Comparison of ENCODE assay signal across 1 cellular context in genomic region chr20:50731930-50732690, GRCh38.
TF ChIP-seq lines count a peak whose summit lies in the region.

No MANE protein-coding gene starts in this region.

TF ChIP-seq in HepG2, 621 proteins besides CTCF, POLR2A, EP300 and RAD21 (continued from another document and continues in another):
- TF ChIP-seq PBX2 (CRISPR knock-in tag; IDR thresholded peaks at IDR 0.05) (no peak), SOX13 (IDR thresholded peaks at IDR 0.05) (no peak), SOX13 (CRISPR knock-in tag; conservative IDR thresholded peaks at IDR 0.05 in 1 of 2, IDR thresholded peaks at IDR 0.05 in 1 of 2) (peak in 1 of 2 experiments; percentile 83; a peak in 1 of 4 replicates), ZNF274 (CRISPR knock-in tag; IDR thresholded peaks at IDR 0.05) (no peak), SMYD3 (CRISPR knock-in tag; IDR thresholded peaks at IDR 0.05) (no peak), RNF219 (CRISPR knock-in tag; IDR thresholded peaks at IDR 0.05) (no peak; the same call in 1 of the 2 replicates), HHEX (CRISPR knock-in tag; IDR thresholded peaks at IDR 0.05) (no peak), ZNF891 (CRISPR knock-in tag; IDR thresholded peaks at IDR 0.05) (no peak; the same call in 1 of the 2 replicates), SCMH1 (CRISPR knock-in tag; IDR thresholded peaks at IDR 0.05; ENCODE audit: borderline replicate concordance) (no peak), TEF (CRISPR knock-in tag; IDR thresholded peaks at IDR 0.05) (no peak), ZNF800 (CRISPR knock-in tag; IDR thresholded peaks at IDR 0.05) (no peak), ZKSCAN8 (CRISPR knock-in tag; IDR thresholded peaks at IDR 0.05; ENCODE audit: borderline replicate concordance) (no peak), ASH2L (IDR thresholded peaks at IDR 0.05; ENCODE audit: insufficient read length, low read depth, low read length) (peak; percentile 51), HMG20A (CRISPR knock-in tag; IDR thresholded peaks at IDR 0.05; ENCODE audit: borderline replicate concordance) (no peak), ZNF616 (CRISPR knock-in tag; IDR thresholded peaks at IDR 0.05; ENCODE audit: low read depth) (no peak), ZNF138 (CRISPR knock-in tag; IDR thresholded peaks at IDR 0.05; ENCODE audit: low read depth) (no peak), ELF1 (CRISPR knock-in tag; IDR thresholded peaks at IDR 0.05) (0 out of 2 replicates have a peak, but pooled peaks have one; percentile 9), SIN3A (IDR thresholded peaks at IDR 0.05; ENCODE audit: borderline replicate concordance, low read depth, low read length) (0 out of 2 replicates have a peak, but pooled peaks have one; percentile 34), GMEB1 (CRISPR knock-in tag; IDR thresholded peaks at IDR 0.05; ENCODE audit: borderline replicate concordance) (no peak), ATF3 (CRISPR knock-in tag; IDR thresholded peaks at IDR 0.05) (no peak), E2F5 (CRISPR knock-in tag; conservative IDR thresholded peaks at IDR 0.05) (no peak), HDAC1 (CRISPR knock-in tag; IDR thresholded peaks at IDR 0.05) (no peak), BRD4 (CRISPR knock-in tag; IDR thresholded peaks at IDR 0.05) (no peak), ZNF790 (CRISPR knock-in tag; IDR thresholded peaks at IDR 0.05; ENCODE audit: borderline replicate concordance) (no peak), KAT2B (IDR thresholded peaks at IDR 0.05; ENCODE audit: borderline replicate concordance, low read depth, low read length) (no peak), THAP11 (CRISPR knock-in tag; IDR thresholded peaks at IDR 0.05) (no peak), ZBTB42 (CRISPR knock-in tag; IDR thresholded peaks at IDR 0.05) (no peak), WIZ (CRISPR knock-in tag; IDR thresholded peaks at IDR 0.05) (no peak), ZNF546 (CRISPR knock-in tag; conservative IDR thresholded peaks at IDR 0.05) (no peak), ZNF766 (CRISPR knock-in tag; IDR thresholded peaks at IDR 0.05; ENCODE audit: borderline replicate concordance) (no peak), PATZ1 (CRISPR knock-in tag; IDR thresholded peaks at IDR 0.05) (no peak), NFKBIZ (CRISPR knock-in tag; IDR thresholded peaks at IDR 0.05) (no peak), CEBPB (IDR thresholded peaks at IDR 0.05; ENCODE audit: borderline replicate concordance, low read depth, low read length) (no peak), ATF1 (CRISPR knock-in tag; IDR thresholded peaks at IDR 0.05) (no peak), ZFP36L1 (CRISPR knock-in tag; IDR thresholded peaks at IDR 0.05) (no peak), ZNF556 (CRISPR knock-in tag; IDR thresholded peaks at IDR 0.05; ENCODE audit: borderline replicate concordance) (no peak), ZNF17 (CRISPR knock-in tag; IDR thresholded peaks at IDR 0.05) (no peak), JUN (CRISPR knock-in tag; IDR thresholded peaks at IDR 0.05) (no peak), FOXA3 (CRISPR knock-in tag; IDR thresholded peaks at IDR 0.05) (no peak; the same call in 1 of the 2 replicates), SAP130 (CRISPR knock-in tag; IDR thresholded peaks at IDR 0.05; ENCODE audit: low read depth) (peak; percentile 36; the same call in 1 of the 2 replicates), ZFAT (CRISPR knock-in tag; conservative IDR thresholded peaks at IDR 0.05) (no peak), YEATS2 (CRISPR knock-in tag; IDR thresholded peaks at IDR 0.05; ENCODE audit: borderline replicate concordance) (no peak), GTF3A (CRISPR knock-in tag; conservative IDR thresholded peaks at IDR 0.05) (no peak), CREM (IDR thresholded peaks at IDR 0.05) (0 out of 2 replicates have a peak, but pooled peaks have one; percentile 8), CREM (CRISPR knock-in tag; IDR thresholded peaks at IDR 0.05) (no peak), CCDC6 (CRISPR knock-in tag; IDR thresholded peaks at IDR 0.05) (no peak; the same call in 1 of the 2 replicates), ZNF10 (CRISPR knock-in tag; IDR thresholded peaks at IDR 0.05; ENCODE audit: borderline replicate concordance, low read depth) (no peak), TRIM24 (CRISPR knock-in tag; IDR thresholded peaks at IDR 0.05) (no peak), STAT5B (CRISPR knock-in tag; IDR thresholded peaks at IDR 0.05) (no peak), ZNF777 (CRISPR knock-in tag; IDR thresholded peaks at IDR 0.05) (no peak; the same call in 1 of the 2 replicates), XRCC5 (optimal IDR thresholded peaks at IDR 0.05; ENCODE audit: low read length) (no peak), ZMYM3 (CRISPR knock-in tag; IDR thresholded peaks at IDR 0.05) (no peak), MYC (CRISPR knock-in tag; IDR thresholded peaks at IDR 0.05; ENCODE audit: borderline replicate concordance) (no peak), MAFG (CRISPR knock-in tag; IDR thresholded peaks at IDR 0.05) (no peak), TFDP1 (CRISPR knock-in tag; IDR thresholded peaks at IDR 0.05; ENCODE audit: borderline replicate concordance) (no peak), RARA (CRISPR knock-in tag; IDR thresholded peaks at IDR 0.05) (no peak), LRRFIP1 (CRISPR knock-in tag; conservative IDR thresholded peaks at IDR 0.05) (no peak), ZNF512 (CRISPR knock-in tag; IDR thresholded peaks at IDR 0.05) (no peak)
